In the genomic region with DNA sequence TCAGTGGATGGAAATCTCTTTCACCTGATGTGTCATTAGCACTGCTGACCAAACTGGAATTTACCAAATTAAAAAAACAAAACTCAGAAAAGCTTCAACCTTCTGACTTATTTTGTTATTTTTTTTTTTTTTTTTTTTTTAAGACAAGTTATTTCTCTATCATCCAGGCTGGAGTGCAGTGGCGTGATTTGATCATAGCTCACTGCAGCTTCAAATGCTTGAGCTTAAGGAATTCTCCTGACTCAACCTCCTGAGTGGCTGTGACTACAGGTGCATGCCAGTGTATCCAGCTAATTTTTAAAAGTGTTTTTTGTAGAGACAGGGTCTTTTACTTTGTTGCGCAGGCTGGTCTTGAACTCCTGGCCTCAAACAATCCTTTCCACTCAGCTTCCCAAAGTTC, we compare ENCODE assay signal across 9 cellular contexts.
"Had no signal": no experiment of that assay in that cellular context is flagged by ENCODE, and none has a peak within 500 bp of the region (broad histone marks: within the 10 kb centered on the region; RNA-seq: fewer than 3 reads in every experiment).

No MANE protein-coding gene starts in this region.

- H3K9me3 ChIP-seq: HAP-1 had no signal

- DNase-seq: GM23248, GOT3, H7, H9, HCEC 1CT, HFFc6 had no signal

- H3K36me3 ChIP-seq: HAP-1 had no signal

- ATAC-seq: GM23338, HCT116 had no signal

- H3K27ac ChIP-seq: GM23248 had no signal

- H3K4me1 ChIP-seq: HAP-1 had no signal

- H3K4me3 ChIP-seq: GM23248, GM23338, HAP-1 had no signal
